In the genomic region with DNA sequence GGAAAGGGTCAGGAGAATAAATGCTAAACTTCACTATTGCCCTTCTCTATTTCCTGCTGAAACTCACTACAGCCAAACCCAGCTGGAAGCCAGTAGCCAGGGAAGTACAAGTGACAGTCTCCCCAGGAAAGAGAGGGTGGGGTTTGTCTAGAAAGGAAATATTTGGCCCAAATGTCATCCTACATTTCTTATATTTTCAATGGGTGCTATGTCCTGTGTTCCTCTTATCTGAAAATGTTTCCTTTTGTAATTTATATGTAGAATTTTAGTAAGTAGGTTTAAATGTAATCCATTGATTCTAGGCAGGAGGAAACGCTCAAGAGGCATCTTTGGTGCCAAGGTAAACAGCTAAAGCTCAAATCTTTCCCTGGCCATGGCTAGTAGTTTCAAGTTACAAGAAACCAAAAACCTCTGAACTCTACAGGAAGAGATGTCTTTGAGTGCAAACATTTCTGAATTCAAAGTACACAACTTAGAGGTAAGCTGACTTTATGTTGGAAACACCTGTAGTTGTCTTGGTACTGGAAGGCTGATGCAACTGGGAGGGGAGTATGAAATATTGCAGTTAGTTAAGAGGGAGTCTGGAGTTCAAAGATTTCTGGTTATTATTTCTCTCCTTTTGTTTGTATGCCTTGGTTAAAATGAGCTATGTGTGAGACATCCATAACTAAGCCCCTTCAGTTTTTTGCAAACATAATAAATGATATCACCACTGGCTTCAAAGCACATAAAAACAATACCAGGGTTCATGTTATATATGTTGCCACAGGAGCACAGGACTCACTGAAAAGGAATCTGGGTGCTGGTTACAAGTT, we compare ENCODE assay signal across 1 cellular context.
TF ChIP-seq lines count a peak whose summit lies in the region.

No MANE protein-coding gene starts in this region.

TF ChIP-seq in HepG2, 621 proteins besides CTCF, POLR2A, EP300 and RAD21 (continued from another document and continues in another):
- TF ChIP-seq, protein P1, sequence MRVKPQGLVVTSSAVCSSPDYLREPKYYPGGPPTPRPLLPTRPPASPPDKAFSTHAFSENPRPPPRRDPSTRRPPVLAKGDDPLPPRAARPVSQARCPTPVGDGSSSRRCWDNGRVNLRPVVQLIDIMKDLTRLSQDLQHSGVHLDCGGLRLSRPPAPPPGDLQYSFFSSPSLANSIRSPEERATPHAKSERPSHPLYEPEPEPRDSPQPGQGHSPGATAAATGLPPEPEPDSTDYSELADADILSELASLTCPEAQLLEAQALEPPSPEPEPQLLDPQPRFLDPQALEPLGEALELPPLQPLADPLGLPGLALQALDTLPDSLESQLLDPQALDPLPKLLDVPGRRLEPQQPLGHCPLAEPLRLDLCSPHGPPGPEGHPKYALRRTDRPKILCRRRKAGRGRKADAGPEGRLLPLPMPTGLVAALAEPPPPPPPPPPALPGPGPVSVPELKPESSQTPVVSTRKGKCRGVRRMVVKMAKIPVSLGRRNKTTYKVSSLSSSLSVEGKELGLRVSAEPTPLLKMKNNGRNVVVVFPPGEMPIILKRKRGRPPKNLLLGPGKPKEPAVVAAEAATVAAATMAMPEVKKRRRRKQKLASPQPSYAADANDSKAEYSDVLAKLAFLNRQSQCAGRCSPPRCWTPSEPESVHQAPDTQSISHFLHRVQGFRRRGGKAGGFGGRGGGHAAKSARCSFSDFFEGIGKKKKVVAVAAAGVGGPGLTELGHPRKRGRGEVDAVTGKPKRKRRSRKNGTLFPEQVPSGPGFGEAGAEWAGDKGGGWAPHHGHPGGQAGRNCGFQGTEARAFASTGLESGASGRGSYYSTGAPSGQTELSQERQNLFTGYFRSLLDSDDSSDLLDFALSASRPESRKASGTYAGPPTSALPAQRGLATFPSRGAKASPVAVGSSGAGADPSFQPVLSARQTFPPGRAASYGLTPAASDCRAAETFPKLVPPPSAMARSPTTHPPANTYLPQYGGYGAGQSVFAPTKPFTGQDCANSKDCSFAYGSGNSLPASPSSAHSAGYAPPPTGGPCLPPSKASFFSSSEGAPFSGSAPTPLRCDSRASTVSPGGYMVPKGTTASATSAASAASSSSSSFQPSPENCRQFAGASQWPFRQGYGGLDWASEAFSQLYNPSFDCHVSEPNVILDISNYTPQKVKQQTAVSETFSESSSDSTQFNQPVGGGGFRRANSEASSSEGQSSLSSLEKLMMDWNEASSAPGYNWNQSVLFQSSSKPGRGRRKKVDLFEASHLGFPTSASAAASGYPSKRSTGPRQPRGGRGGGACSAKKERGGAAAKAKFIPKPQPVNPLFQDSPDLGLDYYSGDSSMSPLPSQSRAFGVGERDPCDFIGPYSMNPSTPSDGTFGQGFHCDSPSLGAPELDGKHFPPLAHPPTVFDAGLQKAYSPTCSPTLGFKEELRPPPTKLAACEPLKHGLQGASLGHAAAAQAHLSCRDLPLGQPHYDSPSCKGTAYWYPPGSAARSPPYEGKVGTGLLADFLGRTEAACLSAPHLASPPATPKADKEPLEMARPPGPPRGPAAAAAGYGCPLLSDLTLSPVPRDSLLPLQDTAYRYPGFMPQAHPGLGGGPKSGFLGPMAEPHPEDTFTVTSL (CRISPR knock-in tag; IDR thresholded peaks at IDR 0.05; ENCODE audit: borderline replicate concordance) = peak; percentile 87; the same call in 1 of the 2 replicates
- TF ChIP-seq, protein P2, sequence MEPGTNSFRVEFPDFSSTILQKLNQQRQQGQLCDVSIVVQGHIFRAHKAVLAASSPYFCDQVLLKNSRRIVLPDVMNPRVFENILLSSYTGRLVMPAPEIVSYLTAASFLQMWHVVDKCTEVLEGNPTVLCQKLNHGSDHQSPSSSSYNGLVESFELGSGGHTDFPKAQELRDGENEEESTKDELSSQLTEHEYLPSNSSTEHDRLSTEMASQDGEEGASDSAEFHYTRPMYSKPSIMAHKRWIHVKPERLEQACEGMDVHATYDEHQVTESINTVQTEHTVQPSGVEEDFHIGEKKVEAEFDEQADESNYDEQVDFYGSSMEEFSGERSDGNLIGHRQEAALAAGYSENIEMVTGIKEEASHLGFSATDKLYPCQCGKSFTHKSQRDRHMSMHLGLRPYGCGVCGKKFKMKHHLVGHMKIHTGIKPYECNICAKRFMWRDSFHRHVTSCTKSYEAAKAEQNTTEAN (CRISPR knock-in tag; conservative IDR thresholded peaks at IDR 0.05) = 0 out of 2 replicates have a peak, but pooled peaks have one; percentile 14
- TF ChIP-seq IRF2 (CRISPR knock-in tag; IDR thresholded peaks at IDR 0.05) (0 out of 2 replicates have a peak, but pooled peaks have one; percentile 17), CEBPB (IDR thresholded peaks at IDR 0.05; ENCODE audit: borderline replicate concordance, low read depth, low read length) (peak; percentile 58; the same call in 1 of the 2 replicates), PITX1 (CRISPR knock-in tag; IDR thresholded peaks at IDR 0.05) (peak; percentile 60; the same call in 1 of the 2 replicates), ZSCAN9 (CRISPR knock-in tag; IDR thresholded peaks at IDR 0.05; ENCODE audit: borderline replicate concordance) (peak; percentile 52; the same call in 1 of the 2 replicates), MIER3 (CRISPR knock-in tag; IDR thresholded peaks at IDR 0.05; ENCODE audit: borderline replicate concordance) (no peak), ZNF747 (CRISPR knock-in tag; IDR thresholded peaks at IDR 0.05; ENCODE audit: borderline replicate concordance) (peak; percentile 61; the same call in 1 of the 2 replicates), ZFAT (CRISPR knock-in tag; conservative IDR thresholded peaks at IDR 0.05) (no peak), NONO (IDR thresholded peaks at IDR 0.05) (no peak), NONO (CRISPR knock-in tag; conservative IDR thresholded peaks at IDR 0.05) (no peak), KDM6A (CRISPR knock-in tag; IDR thresholded peaks at IDR 0.05; ENCODE audit: low read depth) (peak; percentile 42; the same call in 1 of the 2 replicates), ZEB1 (IDR thresholded peaks at IDR 0.05; ENCODE audit: insufficient replicate concordance, low read depth) (peak; percentile 72), HDAC2 (CRISPR knock-in tag; IDR thresholded peaks at IDR 0.05) (peak; percentile 64), NR2F6 (IDR thresholded peaks at IDR 0.05) (no peak), NR2F6 (CRISPR knock-in tag; IDR thresholded peaks at IDR 0.05) (peak; percentile 48), ZNF460 (CRISPR knock-in tag; IDR thresholded peaks at IDR 0.05; ENCODE audit: borderline replicate concordance) (no peak), NCOA2 (CRISPR knock-in tag; IDR thresholded peaks at IDR 0.05) (peak; percentile 79), PPARG (CRISPR knock-in tag; conservative IDR thresholded peaks at IDR 0.05) (peak; percentile 24; the same call in 1 of the 2 replicates)
- TF ChIP-seq, protein P3, sequence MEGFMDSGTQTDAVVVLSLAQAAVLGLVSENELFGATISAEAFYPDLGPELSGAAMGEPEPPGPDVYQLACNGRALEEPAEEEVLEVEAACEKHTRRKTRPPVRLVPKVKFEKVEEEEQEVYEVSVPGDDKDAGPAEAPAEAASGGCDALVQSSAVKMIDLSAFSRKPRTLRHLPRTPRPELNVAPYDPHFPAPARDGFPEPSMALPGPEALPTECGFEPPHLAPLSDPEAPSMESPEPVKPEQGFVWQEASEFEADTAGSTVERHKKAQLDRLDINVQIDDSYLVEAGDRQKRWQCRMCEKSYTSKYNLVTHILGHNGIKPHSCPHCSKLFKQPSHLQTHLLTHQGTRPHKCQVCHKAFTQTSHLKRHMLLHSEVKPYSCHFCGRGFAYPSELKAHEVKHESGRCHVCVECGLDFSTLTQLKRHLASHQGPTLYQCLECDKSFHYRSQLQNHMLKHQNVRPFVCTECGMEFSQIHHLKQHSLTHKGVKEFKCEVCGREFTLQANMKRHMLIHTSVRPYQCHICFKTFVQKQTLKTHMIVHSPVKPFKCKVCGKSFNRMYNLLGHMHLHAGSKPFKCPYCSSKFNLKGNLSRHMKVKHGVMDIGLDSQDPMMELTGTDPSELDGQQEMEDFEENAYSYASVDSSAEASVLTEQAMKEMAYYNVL (CRISPR knock-in tag; IDR thresholded peaks at IDR 0.05; ENCODE audit: borderline replicate concordance) = no peak
- TF ChIP-seq, protein P4, sequence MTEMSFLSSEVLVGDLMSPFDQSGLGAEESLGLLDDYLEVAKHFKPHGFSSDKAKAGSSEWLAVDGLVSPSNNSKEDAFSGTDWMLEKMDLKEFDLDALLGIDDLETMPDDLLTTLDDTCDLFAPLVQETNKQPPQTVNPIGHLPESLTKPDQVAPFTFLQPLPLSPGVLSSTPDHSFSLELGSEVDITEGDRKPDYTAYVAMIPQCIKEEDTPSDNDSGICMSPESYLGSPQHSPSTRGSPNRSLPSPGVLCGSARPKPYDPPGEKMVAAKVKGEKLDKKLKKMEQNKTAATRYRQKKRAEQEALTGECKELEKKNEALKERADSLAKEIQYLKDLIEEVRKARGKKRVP (CRISPR knock-in tag; IDR thresholded peaks at IDR 0.05) = peak in 1 of 2 experiments; percentile 99; a peak in 2 of 4 replicates
- TF ChIP-seq, protein P5, sequence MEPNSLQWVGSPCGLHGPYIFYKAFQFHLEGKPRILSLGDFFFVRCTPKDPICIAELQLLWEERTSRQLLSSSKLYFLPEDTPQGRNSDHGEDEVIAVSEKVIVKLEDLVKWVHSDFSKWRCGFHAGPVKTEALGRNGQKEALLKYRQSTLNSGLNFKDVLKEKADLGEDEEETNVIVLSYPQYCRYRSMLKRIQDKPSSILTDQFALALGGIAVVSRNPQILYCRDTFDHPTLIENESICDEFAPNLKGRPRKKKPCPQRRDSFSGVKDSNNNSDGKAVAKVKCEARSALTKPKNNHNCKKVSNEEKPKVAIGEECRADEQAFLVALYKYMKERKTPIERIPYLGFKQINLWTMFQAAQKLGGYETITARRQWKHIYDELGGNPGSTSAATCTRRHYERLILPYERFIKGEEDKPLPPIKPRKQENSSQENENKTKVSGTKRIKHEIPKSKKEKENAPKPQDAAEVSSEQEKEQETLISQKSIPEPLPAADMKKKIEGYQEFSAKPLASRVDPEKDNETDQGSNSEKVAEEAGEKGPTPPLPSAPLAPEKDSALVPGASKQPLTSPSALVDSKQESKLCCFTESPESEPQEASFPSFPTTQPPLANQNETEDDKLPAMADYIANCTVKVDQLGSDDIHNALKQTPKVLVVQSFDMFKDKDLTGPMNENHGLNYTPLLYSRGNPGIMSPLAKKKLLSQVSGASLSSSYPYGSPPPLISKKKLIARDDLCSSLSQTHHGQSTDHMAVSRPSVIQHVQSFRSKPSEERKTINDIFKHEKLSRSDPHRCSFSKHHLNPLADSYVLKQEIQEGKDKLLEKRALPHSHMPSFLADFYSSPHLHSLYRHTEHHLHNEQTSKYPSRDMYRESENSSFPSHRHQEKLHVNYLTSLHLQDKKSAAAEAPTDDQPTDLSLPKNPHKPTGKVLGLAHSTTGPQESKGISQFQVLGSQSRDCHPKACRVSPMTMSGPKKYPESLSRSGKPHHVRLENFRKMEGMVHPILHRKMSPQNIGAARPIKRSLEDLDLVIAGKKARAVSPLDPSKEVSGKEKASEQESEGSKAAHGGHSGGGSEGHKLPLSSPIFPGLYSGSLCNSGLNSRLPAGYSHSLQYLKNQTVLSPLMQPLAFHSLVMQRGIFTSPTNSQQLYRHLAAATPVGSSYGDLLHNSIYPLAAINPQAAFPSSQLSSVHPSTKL (CRISPR knock-in tag; IDR thresholded peaks at IDR 0.05) = peak; percentile 94
- TF ChIP-seq, protein P6, sequence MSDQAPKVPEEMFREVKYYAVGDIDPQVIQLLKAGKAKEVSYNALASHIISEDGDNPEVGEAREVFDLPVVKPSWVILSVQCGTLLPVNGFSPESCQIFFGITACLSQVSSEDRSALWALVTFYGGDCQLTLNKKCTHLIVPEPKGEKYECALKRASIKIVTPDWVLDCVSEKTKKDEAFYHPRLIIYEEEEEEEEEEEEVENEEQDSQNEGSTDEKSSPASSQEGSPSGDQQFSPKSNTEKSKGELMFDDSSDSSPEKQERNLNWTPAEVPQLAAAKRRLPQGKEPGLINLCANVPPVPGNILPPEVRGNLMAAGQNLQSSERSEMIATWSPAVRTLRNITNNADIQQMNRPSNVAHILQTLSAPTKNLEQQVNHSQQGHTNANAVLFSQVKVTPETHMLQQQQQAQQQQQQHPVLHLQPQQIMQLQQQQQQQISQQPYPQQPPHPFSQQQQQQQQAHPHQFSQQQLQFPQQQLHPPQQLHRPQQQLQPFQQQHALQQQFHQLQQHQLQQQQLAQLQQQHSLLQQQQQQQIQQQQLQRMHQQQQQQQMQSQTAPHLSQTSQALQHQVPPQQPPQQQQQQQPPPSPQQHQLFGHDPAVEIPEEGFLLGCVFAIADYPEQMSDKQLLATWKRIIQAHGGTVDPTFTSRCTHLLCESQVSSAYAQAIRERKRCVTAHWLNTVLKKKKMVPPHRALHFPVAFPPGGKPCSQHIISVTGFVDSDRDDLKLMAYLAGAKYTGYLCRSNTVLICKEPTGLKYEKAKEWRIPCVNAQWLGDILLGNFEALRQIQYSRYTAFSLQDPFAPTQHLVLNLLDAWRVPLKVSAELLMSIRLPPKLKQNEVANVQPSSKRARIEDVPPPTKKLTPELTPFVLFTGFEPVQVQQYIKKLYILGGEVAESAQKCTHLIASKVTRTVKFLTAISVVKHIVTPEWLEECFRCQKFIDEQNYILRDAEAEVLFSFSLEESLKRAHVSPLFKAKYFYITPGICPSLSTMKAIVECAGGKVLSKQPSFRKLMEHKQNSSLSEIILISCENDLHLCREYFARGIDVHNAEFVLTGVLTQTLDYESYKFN (CRISPR knock-in tag; conservative IDR thresholded peaks at IDR 0.05) = peak; percentile 85
- TF ChIP-seq, protein P7, sequence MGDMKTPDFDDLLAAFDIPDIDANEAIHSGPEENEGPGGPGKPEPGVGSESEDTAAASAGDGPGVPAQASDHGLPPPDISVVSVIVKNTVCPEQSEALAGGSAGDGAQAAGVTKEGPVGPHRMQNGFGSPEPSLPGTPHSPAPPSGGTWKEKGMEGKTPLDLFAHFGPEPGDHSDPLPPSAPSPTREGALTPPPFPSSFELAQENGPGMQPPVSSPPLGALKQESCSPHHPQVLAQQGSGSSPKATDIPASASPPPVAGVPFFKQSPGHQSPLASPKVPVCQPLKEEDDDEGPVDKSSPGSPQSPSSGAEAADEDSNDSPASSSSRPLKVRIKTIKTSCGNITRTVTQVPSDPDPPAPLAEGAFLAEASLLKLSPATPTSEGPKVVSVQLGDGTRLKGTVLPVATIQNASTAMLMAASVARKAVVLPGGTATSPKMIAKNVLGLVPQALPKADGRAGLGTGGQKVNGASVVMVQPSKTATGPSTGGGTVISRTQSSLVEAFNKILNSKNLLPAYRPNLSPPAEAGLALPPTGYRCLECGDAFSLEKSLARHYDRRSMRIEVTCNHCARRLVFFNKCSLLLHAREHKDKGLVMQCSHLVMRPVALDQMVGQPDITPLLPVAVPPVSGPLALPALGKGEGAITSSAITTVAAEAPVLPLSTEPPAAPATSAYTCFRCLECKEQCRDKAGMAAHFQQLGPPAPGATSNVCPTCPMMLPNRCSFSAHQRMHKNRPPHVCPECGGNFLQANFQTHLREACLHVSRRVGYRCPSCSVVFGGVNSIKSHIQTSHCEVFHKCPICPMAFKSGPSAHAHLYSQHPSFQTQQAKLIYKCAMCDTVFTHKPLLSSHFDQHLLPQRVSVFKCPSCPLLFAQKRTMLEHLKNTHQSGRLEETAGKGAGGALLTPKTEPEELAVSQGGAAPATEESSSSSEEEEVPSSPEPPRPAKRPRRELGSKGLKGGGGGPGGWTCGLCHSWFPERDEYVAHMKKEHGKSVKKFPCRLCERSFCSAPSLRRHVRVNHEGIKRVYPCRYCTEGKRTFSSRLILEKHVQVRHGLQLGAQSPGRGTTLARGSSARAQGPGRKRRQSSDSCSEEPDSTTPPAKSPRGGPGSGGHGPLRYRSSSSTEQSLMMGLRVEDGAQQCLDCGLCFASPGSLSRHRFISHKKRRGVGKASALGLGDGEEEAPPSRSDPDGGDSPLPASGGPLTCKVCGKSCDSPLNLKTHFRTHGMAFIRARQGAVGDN (CRISPR knock-in tag; IDR thresholded peaks at IDR 0.05) = no peak
